ENCODE assay signal across 8 cellular contexts in the genomic region with DNA sequence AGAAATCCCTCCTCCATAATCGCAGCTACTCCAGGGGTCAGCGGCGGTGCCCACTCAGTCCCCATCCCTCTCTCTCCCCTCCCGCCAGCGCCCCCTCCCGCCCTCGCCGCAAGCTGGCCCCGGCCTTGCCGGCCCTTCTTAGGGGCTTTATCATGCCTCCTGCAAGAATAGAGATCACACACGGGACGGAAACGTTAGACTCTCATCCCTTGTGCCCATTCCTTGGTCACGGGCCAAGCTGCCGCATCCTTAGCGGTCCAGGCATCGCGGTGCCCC. TPM values are rescaled to one million over a fixed set of nuclear protein-coding genes. Genes with fewer than 3 reads are reported as not detected.
DNase-seq lines count a peak whose midpoint lies in the region; ATAC-seq and TF ChIP-seq lines count a peak whose summit lies in the region.

No MANE protein-coding gene starts in this region.

- H3K4me1 ChIP-seq in iPS-15b (ENCODE audit: control insufficient read depth, insufficient read depth, low read length) (peaks cover 14% of the 10 kb centered on the region), suprapubic skin (peaks cover 49% of the 10 kb centered on the region)

- H3K9me3 ChIP-seq in iPS-15b (ENCODE audit: control insufficient read depth, insufficient read depth, low read length), result no peaks in the 10 kb centered on the region
- no peaks in the 10 kb centered on the region for H3K9me3 ChIP-seq in suprapubic skin

- 13% methylated on average over 6 of the region's 18 CpGs for WGBS in suprapubic skin

- H3K27ac ChIP-seq in suprapubic skin, result peak overlapping the region; percentile 80

- TF ChIP-seq CTCF in activated CD8-positive, alpha-beta T cell treated with anti-CD3 and anti-CD28 coated beads for 36 hours (IDR thresholded peaks at IDR 0.05), result no peak
- TF ChIP-seq CTCF in suprapubic skin (IDR thresholded peaks at IDR 0.05), result peak in 1 of 2 donors; percentile 76

- no peaks in the 10 kb centered on the region for H3K9me3 Mint-ChIP-seq in activated naive CD4-positive, alpha-beta T cell treated with anti-CD3 and anti-CD28 coated beads, Interleukin-2, amount 50 U/mL, for 24 hours
- no peaks in the 10 kb centered on the region for H3K9me3 Mint-ChIP-seq in activated CD8-positive, alpha-beta T cell treated with anti-CD3 and anti-CD28 coated beads for 36 hours

- H3K9ac ChIP-seq in iPS-15b (ENCODE audit: low read depth, low read length), result peak overlapping the region; percentile 37

- no peak for TF ChIP-seq EP300 in suprapubic skin (IDR thresholded peaks at IDR 0.05)

- H3K36me3 ChIP-seq in iPS-15b (ENCODE audit: control insufficient read depth, insufficient read depth, low read length), result peaks cover 4% of the 10 kb centered on the region
- H3K36me3 ChIP-seq in suprapubic skin, result peaks cover 3% of the 10 kb centered on the region

- ATAC-seq in activated CD8-positive, alpha-beta T cell treated with anti-CD3 and anti-CD28 coated beads for 36 hours, result no peak

- intact Hi-C loops in activated CD8-positive, alpha-beta T cell treated with anti-CD3 and anti-CD28 coated beads for 36 hours (cut with micrococcal nuclease), result loop anchor here (10.0 kb wide), 1 partner anchor 203 kb away; no protein-coding TSS in a partner anchor

- H3K27me3 ChIP-seq in iPS-15b (ENCODE audit: control insufficient read depth, insufficient read depth, low read length) (no peaks in the 10 kb centered on the region), suprapubic skin (no peaks in the 10 kb centered on the region)

- H3K4me3 ChIP-seq in iPS-15b (ENCODE audit: low read depth, low read length), result peak overlapping the region; percentile 58
- H3K4me3 ChIP-seq in suprapubic skin, result peak overlapping the region; percentile 16

- peak overlapping the region; percentile 99 for H3K27ac Mint-ChIP-seq in activated naive CD4-positive, alpha-beta T cell treated with anti-CD3 and anti-CD28 coated beads, Interleukin-2, amount 50 U/mL, for 24 hours
- peak overlapping the region; percentile 83 for H3K27ac Mint-ChIP-seq in activated CD8-positive, alpha-beta T cell treated with anti-CD3 and anti-CD28 coated beads for 36 hours

- peaks cover 34% of the 10 kb centered on the region for H3K4me1 Mint-ChIP-seq in activated naive CD4-positive, alpha-beta T cell treated with anti-CD3 and anti-CD28 coated beads, Interleukin-2, amount 50 U/mL, for 24 hours
- H3K4me1 Mint-ChIP-seq in activated CD8-positive, alpha-beta T cell treated with anti-CD3 and anti-CD28 coated beads for 36 hours (ENCODE audit: low read depth), result peaks cover 30% of the 10 kb centered on the region

- peak overlapping the region; percentile 98 for H3K4me3 Mint-ChIP-seq in activated naive CD4-positive, alpha-beta T cell treated with anti-CD3 and anti-CD28 coated beads, Interleukin-2, amount 50 U/mL, for 24 hours
- H3K4me3 Mint-ChIP-seq in activated CD8-positive, alpha-beta T cell treated with anti-CD3 and anti-CD28 coated beads for 36 hours, result peak overlapping the region; percentile 95

- DNase-seq in activated naive CD4-positive, alpha-beta T cell treated with Interleukin-2 at 50 U/mL for 16 hours, result no peak
- no peak for DNase-seq in activated CD8-positive, alpha-beta T cell treated with anti-CD3 and anti-CD28 coated beads for 36 hours
- DNase-seq in suprapubic skin (ENCODE audit: low spot score in 2 of 2), result no peak
- DNase-seq in mesenteric fat pad (ENCODE audit: low spot score), result no peak
- DNase-seq in NCI-H2196 (lab: John Stamatoyannopoulos, UW; ENCODE audit: unreplicated experiment), result no peak
- DNase-seq in NCI-H2196 treated with DMSO at 0.1 percent for 48 hours (lab: John Stamatoyannopoulos, UW; ENCODE audit: unreplicated experiment), result no peak

- POLR2A ChIA-PET in activated CD8-positive, alpha-beta T cell treated with anti-CD3 and anti-CD28 coated beads for 36 hours (lab: Charles Lee), result interaction anchor here (0.6 to 3.4 kb wide), 13 partner anchors 13 to 872 kb away, joined by 3 to 26 read pairs (median 6); a partner anchor contains a TSS

- H3K27me3 Mint-ChIP-seq in activated naive CD4-positive, alpha-beta T cell treated with anti-CD3 and anti-CD28 coated beads, Interleukin-2, amount 50 U/mL, for 24 hours, result no peaks in the 10 kb centered on the region
- H3K27me3 Mint-ChIP-seq in activated CD8-positive, alpha-beta T cell treated with anti-CD3 and anti-CD28 coated beads for 36 hours, result no peaks in the 10 kb centered on the region

- H3K36me3 Mint-ChIP-seq in activated naive CD4-positive, alpha-beta T cell treated with anti-CD3 and anti-CD28 coated beads, Interleukin-2, amount 50 U/mL, for 24 hours, result peaks cover 5% of the 10 kb centered on the region
- H3K36me3 Mint-ChIP-seq in activated CD8-positive, alpha-beta T cell treated with anti-CD3 and anti-CD28 coated beads for 36 hours (ENCODE audit: low read depth), result peaks cover 8% of the 10 kb centered on the region

- TF ChIP-seq POLR2A in suprapubic skin (IDR thresholded peaks at IDR 0.05), result no peak

- CTCF ChIA-PET in activated CD8-positive, alpha-beta T cell treated with anti-CD3 and anti-CD28 coated beads for 36 hours (lab: Charles Lee), result interaction anchor here (0.7 to 5.9 kb wide), 60 partner anchors 11 to 291 kb away, joined by 3 to 57 read pairs (median 6); a partner anchor contains a TSS

RNA-seq across cellular contexts. Expression of a gene that starts 0.7 kb away (rescaled TPM):
- 10 to 100 TPM; 43.1 to 51.0 TPM for total RNA-seq in activated CD8-positive, alpha-beta T cell treated with anti-CD3 and anti-CD28 coated beads for 36 hours
- total RNA-seq in suprapubic skin (10 to 100 TPM; 29.4 to 45.5 (median 34.6) TPM), mesenteric fat pad (92.0 TPM)

RNA-seq across cellular contexts. Expression of a gene that starts 7.5 kb away (rescaled TPM):
- total RNA-seq in activated CD8-positive, alpha-beta T cell treated with anti-CD3 and anti-CD28 coated beads for 36 hours, result under 1 TPM; 0.16 to 0.20 TPM
- total RNA-seq in suprapubic skin (10 to 100 TPM; 49.5 to 74.5 (median 61.8) TPM), mesenteric fat pad (1,023 TPM)

RNA-seq across cellular contexts. Expression of a gene that starts 26.2 kb away (rescaled TPM):
- total RNA-seq in activated CD8-positive, alpha-beta T cell treated with anti-CD3 and anti-CD28 coated beads for 36 hours, result 10 to 100 TPM; 47.3 to 55.1 TPM
- total RNA-seq in suprapubic skin (10 to 100 TPM; 62.8 to 86.5 (median 69.7) TPM), mesenteric fat pad (63.1 TPM)

RNA-seq across cellular contexts. Expression of a gene that starts 54.0 kb away (rescaled TPM):
- total RNA-seq in activated CD8-positive, alpha-beta T cell treated with anti-CD3 and anti-CD28 coated beads for 36 hours, result 10 to 100 TPM; 14.3 to 17.3 TPM
- total RNA-seq in suprapubic skin (1 to 10 TPM in 3 of 4 donors, under 1 TPM in 1; 0.59 to 2.2 (median 1.5) TPM), mesenteric fat pad (0.71 TPM)

RNA-seq across cellular contexts. Expression of a gene that starts 55.8 kb away (rescaled TPM):
- 10 to 100 TPM; 33.9 to 39.5 TPM for total RNA-seq in activated CD8-positive, alpha-beta T cell treated with anti-CD3 and anti-CD28 coated beads for 36 hours
- 10 to 100 TPM; 29.4 to 45.1 (median 38.9) TPM for total RNA-seq in suprapubic skin
- total RNA-seq in mesenteric fat pad, result 46.5 TPM

Comparison
In these comparisons a context has a peak if more than half of its experiments do, and no peak if none do; other contexts are left out.
1. RNA of a gene that starts 7.5 kb away (total RNA-seq): 1,023 TPM in mesenteric fat pad (single experiment) and 49.5 to 74.5 TPM in suprapubic skin; 0.16 to 0.20 TPM in activated CD8-positive, alpha-beta T cell treated with anti-CD3 and anti-CD28 coated beads for 36 hours; every median in the first group is over 10 times any median in the second.